16 cellular contexts compared by ENCODE assay signal in the genomic region with DNA sequence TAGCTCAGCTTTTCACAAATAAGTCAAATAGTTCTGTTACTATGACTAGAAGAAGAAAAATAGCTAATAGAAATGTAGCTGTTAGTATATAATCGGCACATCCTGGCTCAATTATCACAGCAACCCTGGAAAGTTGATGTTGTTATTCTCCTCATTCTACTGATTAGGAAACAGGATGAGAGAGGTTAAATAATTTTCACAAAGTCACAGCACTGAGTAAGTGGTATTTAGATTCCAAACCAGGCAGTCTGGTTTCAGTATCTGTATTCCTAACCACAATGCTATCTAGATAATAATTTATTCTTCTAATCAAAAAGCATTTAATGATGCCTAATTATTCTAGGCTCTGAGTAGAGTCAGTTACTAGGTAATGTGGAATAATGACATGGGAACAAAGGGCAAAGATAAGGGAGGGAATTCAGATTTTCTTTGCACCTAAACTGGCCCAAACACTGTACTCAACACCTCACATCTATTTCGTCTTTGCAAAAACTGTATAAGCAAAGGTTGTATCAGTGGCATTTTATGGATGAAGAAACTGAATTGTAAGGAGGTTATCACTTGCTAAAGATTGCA. TPM values are rescaled to one million over a fixed set of nuclear protein-coding genes. Genes with fewer than 3 reads are reported as not detected.
DNase-seq lines count a peak whose midpoint lies in the region; ATAC-seq and TF ChIP-seq lines count a peak whose summit lies in the region.
"Had no signal": no experiment of that assay in that cellular context is flagged by ENCODE, and none has a peak within 500 bp of the region (broad histone marks: within the 10 kb centered on the region; RNA-seq: fewer than 3 reads in every experiment).

No MANE protein-coding gene starts in this region.

- no peak overlapping the region for H3K14ac ChIP-seq in mesenchymal stem cell (ENCODE audit: low read length in 2 of 2)

- H2BK5ac ChIP-seq in mesenchymal stem cell (ENCODE audit: low read depth, low read length, poor library complexity, severe bottlenecking): no peak overlapping the region

- TF ChIP-seq POLR2A in esophagus squamous epithelium (IDR thresholded peaks at IDR 0.05) (no peak), suprapubic skin (IDR thresholded peaks at IDR 0.05) (no peak)

- H3K9me3 ChIP-seq in esophagus squamous epithelium (no peaks in the 10 kb centered on the region), mesenchymal stem cell (ENCODE audit: control insufficient read depth, low read length) (no peaks in the 10 kb centered on the region), suprapubic skin (no peaks in the 10 kb centered on the region), T-helper 17 cell (ENCODE audit: control insufficient read depth, low read length, poor library complexity, severe bottlenecking) (no peaks in the 10 kb centered on the region)
- H3K9me3 ChIP-seq: BLaER1, testis had no signal

- no peak overlapping the region for H2BK15ac ChIP-seq in mesenchymal stem cell (ENCODE audit: low read depth, poor library complexity, severe bottlenecking)

- H3K27ac ChIP-seq in esophagus squamous epithelium: peak overlapping the region in 3 of 4 donors; percentile 51 to 70 (median 67)
- no peak overlapping the region for H3K27ac ChIP-seq in mesenchymal stem cell (ENCODE audit: low read length, poor library complexity, severe bottlenecking)
- peak overlapping the region; percentile 43 for H3K27ac ChIP-seq in suprapubic skin
- H3K27ac ChIP-seq: BLaER1, WERI-Rb-1 had no signal

- no peak for TF ChIP-seq CTCF in esophagus squamous epithelium (IDR thresholded peaks at IDR 0.05)
- TF ChIP-seq CTCF in suprapubic skin (IDR thresholded peaks at IDR 0.05): no peak

- no peak overlapping the region for H4K8ac ChIP-seq in mesenchymal stem cell (ENCODE audit: low read length)

- peaks cover 1% of the 10 kb centered on the region for H3K79me1 ChIP-seq in mesenchymal stem cell (replicated peaks; ENCODE audit: low read length, poor library complexity, severe bottlenecking)

- H3K4me2 ChIP-seq in mesenchymal stem cell (ENCODE audit: low read length, poor library complexity, severe bottlenecking): no peak overlapping the region
- H3K4me2 ChIP-seq: BLaER1 had no signal

- no peak overlapping the region for H2AK5ac ChIP-seq in mesenchymal stem cell (ENCODE audit: low read length, severe bottlenecking)

- H3K27me3 ChIP-seq in esophagus squamous epithelium (no peaks in the 10 kb centered on the region), mesenchymal stem cell (ENCODE audit: control insufficient read depth in 1 of 2, insufficient read depth in 1 of 2, low read length in 2 of 2) (no peaks in the 10 kb centered on the region), suprapubic skin (no peaks in the 10 kb centered on the region)
- H3K27me3 ChIP-seq: BLaER1, testis had no signal

- DNase-seq in amniotic epithelial cell (ENCODE audit: low read depth) (peak; percentile 85), esophagus squamous epithelium (lab: John Stamatoyannopoulos, UW) (no peak), mesenchymal stem cell (no peak), suprapubic skin (ENCODE audit: low spot score in 2 of 2) (no peak), T-helper 17 cell (no peak)
- no peak for DNase-seq in activated CD4-positive, alpha-beta T cell treated with anti-CD3 and anti-CD28 coated beads for 1 hour
- DNase-seq: activated naive CD4-positive, alpha-beta T cell treated with anti-CD3 and anti-CD28 coated beads, Interleukin-2, amount 10 ng/mL, durations not matched to agents 7 days and 5 days; NCI-H187; NCI-H524; WERI-Rb-1 had no signal

- TF ChIP-seq EP300 in suprapubic skin (IDR thresholded peaks at IDR 0.05): no peak

- no peak overlapping the region for H2AFZ ChIP-seq in mesenchymal stem cell (ENCODE audit: low read depth, low read length)

- H3K4me1 ChIP-seq in esophagus squamous epithelium (peaks cover 0 to 18% (median 3%) of the 10 kb centered on the region in 3 donors), mesenchymal stem cell (ENCODE audit: control insufficient read depth, insufficient read depth, low read depth, low read length) (peaks cover 3% of the 10 kb centered on the region), suprapubic skin (peaks cover 18% of the 10 kb centered on the region)
- H3K4me1 ChIP-seq: BLaER1 had no signal

- no peak overlapping the region for H3K18ac ChIP-seq in mesenchymal stem cell (ENCODE audit: low read depth in 1 of 2, low read length in 2 of 2)

- no peak overlapping the region for H3K4me3 ChIP-seq in esophagus squamous epithelium
- peak overlapping the region in 1 of 2 experiments; percentile 65 for H3K4me3 ChIP-seq in mesenchymal stem cell (ENCODE audit: insufficient read depth in 1 of 2, low read depth in 1 of 2, low read length in 2 of 2)
- H3K4me3 ChIP-seq in suprapubic skin: no peak overlapping the region
- H3K4me3 ChIP-seq: BLaER1, testis had no signal

- H3K27me3 Mint-ChIP-seq in T-helper 17 cell: no peaks in the 10 kb centered on the region
- H3K27me3 Mint-ChIP-seq: activated naive CD4-positive, alpha-beta T cell treated with anti-CD3 and anti-CD28 coated beads, Interleukin-2, amount 10 ng/mL, durations not matched to agents 7 days and 5 days; central memory CD8-positive, alpha-beta T cell had no signal

- ATAC-seq in HG03442 (IDR thresholded peaks at IDR 0.05; ENCODE audit: unreplicated experiment) (no peak), HG02571 (IDR thresholded peaks at IDR 0.05; ENCODE audit: unreplicated experiment) (no peak), T-helper 17 cell (no peak)
- ATAC-seq: SK-N-SH treated with all-trans-retinoic acid at 6 μM for 48 hours had no signal

- intact Hi-C loops in esophagus squamous epithelium (cut with DNase I): no loop called here

- no peak overlapping the region for H3K27ac Mint-ChIP-seq in T-helper 17 cell

- peak overlapping the region; percentile 83 for H3K9ac ChIP-seq in mesenchymal stem cell (ENCODE audit: low read length)
- H3K9ac ChIP-seq: BLaER1 had no signal

- H3K4me3 Mint-ChIP-seq in T-helper 17 cell: no peak overlapping the region
- H3K4me3 Mint-ChIP-seq: activated naive CD4-positive, alpha-beta T cell treated with anti-CD3 and anti-CD28 coated beads, Interleukin-2, amount 10 ng/mL, durations not matched to agents 7 days and 5 days; central memory CD8-positive, alpha-beta T cell had no signal

- no peak overlapping the region for H2BK120ac ChIP-seq in mesenchymal stem cell (ENCODE audit: low read depth, low read length)

- WGBS in esophagus squamous epithelium, 2 donors: 59 to 73% methylated on average over 2 of the region's 2 CpGs
- WGBS in mesenchymal stem cell: no CpG with 5 or more reads among the region's 2 CpGs
- WGBS in suprapubic skin: 83% methylated on average over 2 of the region's 2 CpGs

- H3K36me3 Mint-ChIP-seq in T-helper 17 cell (ENCODE audit: low read depth): no peaks in the 10 kb centered on the region

- H3K4me1 Mint-ChIP-seq in T-helper 17 cell: peaks cover 2% of the 10 kb centered on the region
- H3K4me1 Mint-ChIP-seq: central memory CD8-positive, alpha-beta T cell had no signal

- H4K91ac ChIP-seq in mesenchymal stem cell (ENCODE audit: low read length): no peak overlapping the region

- H3K36me3 ChIP-seq in esophagus squamous epithelium (no peaks in the 10 kb centered on the region), mesenchymal stem cell (ENCODE audit: control insufficient read depth in 1 of 2, insufficient read depth in 2 of 2, low read depth in 1 of 2, low read length in 2 of 2) (no peaks in the 10 kb centered on the region), suprapubic skin (no peaks in the 10 kb centered on the region)
- H3K36me3 ChIP-seq: BLaER1, WERI-Rb-1 had no signal

- H3K4ac ChIP-seq in mesenchymal stem cell (ENCODE audit: low read depth in 1 of 2, low read length in 2 of 2): no peak overlapping the region

- H3K23ac ChIP-seq in mesenchymal stem cell (ENCODE audit: low read length in 2 of 2): no peak overlapping the region

- no peak overlapping the region for H2BK12ac ChIP-seq in mesenchymal stem cell (ENCODE audit: low read length in 2 of 2)

RNA-seq across cellular contexts. Expression of a gene that starts 51.3 kb away (rescaled TPM):
- total RNA-seq in esophagus squamous epithelium (1 to 10 TPM in 1 of 4 donors, under 1 TPM in 3; 0.08 to 6.1 (median 0.47) TPM), suprapubic skin (1 to 10 TPM in 1 of 4 donors, under 1 TPM in 3; 0.26 to 1.2 (median 0.62) TPM), T-helper 17 cell (under 1 TPM; 0.18 to 0.25 TPM)
- 0.98 TPM for polyA plus RNA-seq in mesenchymal stem cell (2013, experiment 1 of 2)
- polyA plus RNA-seq in mesenchymal stem cell (2013, experiment 2 of 2): 1.4 TPM
